ENCODE assay signal across 8 cellular contexts in genomic region chr4:26856906-26857277, GRCh38. TPM values are rescaled to one million over a fixed set of nuclear protein-coding genes. Genes with fewer than 3 reads are reported as not detected.
DNase-seq lines count a peak whose midpoint lies in the region; ATAC-seq lines count a peak whose summit lies in the region.

No MANE protein-coding gene starts in this region.

- H3K27me3 ChIP-seq in HUES6 (ENCODE audit: control insufficient read depth, insufficient read depth, low read length) (no peaks in the 10 kb centered on the region), iPS-18a (ENCODE audit: control insufficient read depth, insufficient read depth, low read length) (peaks cover 12% of the 10 kb centered on the region)

- H3K9me3 ChIP-seq in HUES6 (ENCODE audit: control insufficient read depth, insufficient read depth, low read depth, low read length) (no peaks in the 10 kb centered on the region), iPS-18a (ENCODE audit: control insufficient read depth, low read depth, low read length) (no peaks in the 10 kb centered on the region)

- H3K9ac ChIP-seq in HUES6 (ENCODE audit: low read length), result peak overlapping the region; percentile 70
- H3K9ac ChIP-seq in iPS-18a (ENCODE audit: low read length), result no peak overlapping the region

- H3K27me3 Mint-ChIP-seq in activated T-helper 1 cell treated with anti-CD3 and anti-CD28 coated beads, Interleukin-12 subunit alpha, Interleukin-12 subunit beta, Interleukin-2, Interleukin-4 antibody, amounts not matched to agents 30 ng/mL and 10 ng/mL and 1 ng/mL, durations not matched to agents 14 hours and 24 hours and 36 hours (ENCODE audit: insufficient read depth), result peaks cover 4% of the 10 kb centered on the region
- no peaks in the 10 kb centered on the region for H3K27me3 Mint-ChIP-seq in stimulated activated memory B cell treated with anti-CD40 and anti-IgM and Interleukin-4, amounts not matched to agents 10 μg/mL and 1 μg/mL and 100 μg/mL, for 72 hours

- H3K4me3 Mint-ChIP-seq in activated T-helper 1 cell treated with anti-CD3 and anti-CD28 coated beads, Interleukin-12 subunit alpha, Interleukin-12 subunit beta, Interleukin-2, Interleukin-4 antibody, amounts not matched to agents 30 ng/mL and 10 ng/mL and 1 ng/mL, durations not matched to agents 14 hours and 24 hours and 36 hours, result peak overlapping the region; percentile 87
- peak overlapping the region; percentile 89 for H3K4me3 Mint-ChIP-seq in stimulated activated memory B cell treated with anti-CD40 and anti-IgM and Interleukin-4, amounts not matched to agents 10 μg/mL and 1 μg/mL and 100 μg/mL, for 72 hours

- H3K27ac Mint-ChIP-seq in activated T-helper 1 cell treated with anti-CD3 and anti-CD28 coated beads, Interleukin-12 subunit alpha, Interleukin-12 subunit beta, Interleukin-2, Interleukin-4 antibody, amounts not matched to agents 30 ng/mL and 10 ng/mL and 1 ng/mL, durations not matched to agents 14 hours and 24 hours and 36 hours, result peak overlapping the region; percentile 75
- H3K27ac Mint-ChIP-seq in stimulated activated memory B cell treated with anti-CD40 and anti-IgM and Interleukin-4, amounts not matched to agents 10 μg/mL and 1 μg/mL and 100 μg/mL, for 72 hours, result peak overlapping the region; percentile 90

- no peak overlapping the region for H3K27ac ChIP-seq in HUES6 (ENCODE audit: low read depth, low read length)
- H3K27ac ChIP-seq in iPS-18a (ENCODE audit: low read length), result no peak overlapping the region

- peaks cover 50% of the 10 kb centered on the region for H3K4me1 Mint-ChIP-seq in activated T-helper 1 cell treated with anti-CD3 and anti-CD28 coated beads, Interleukin-12 subunit alpha, Interleukin-12 subunit beta, Interleukin-2, Interleukin-4 antibody, amounts not matched to agents 30 ng/mL and 10 ng/mL and 1 ng/mL, durations not matched to agents 14 hours and 24 hours and 36 hours (ENCODE audit: low read depth)
- H3K4me1 Mint-ChIP-seq in stimulated activated memory B cell treated with anti-CD40 and anti-IgM and Interleukin-4, amounts not matched to agents 10 μg/mL and 1 μg/mL and 100 μg/mL, for 72 hours, result peaks cover 33% of the 10 kb centered on the region

- DNase-seq in activated T-helper 1 cell treated with anti-CD3 and anti-CD28 coated beads, Interleukin-12 subunit alpha, Interleukin-12 subunit beta, Interleukin-2, Interleukin-4 antibody, amounts not matched to agents 30 ng/mL and 10 ng/mL and 1 ng/mL, durations not matched to agents 14 hours and 24 hours and 36 hours (ENCODE audit: low spot score), result no peak
- DNase-seq in DMS 273 (lab: John Stamatoyannopoulos, UW; ENCODE audit: unreplicated experiment), result no peak
- DNase-seq in NCI-H1105 treated with DMSO at 0.1 percent for 48 hours (lab: John Stamatoyannopoulos, UW), result no peak

- peak overlapping the region; percentile 83 for H3K4me3 ChIP-seq in HUES6 (ENCODE audit: low read depth, low read length)
- H3K4me3 ChIP-seq in iPS-18a (ENCODE audit: low read length), result peak overlapping the region; percentile 90

- H3K4me1 ChIP-seq in HUES6 (ENCODE audit: control insufficient read depth, insufficient read depth, low read length) (peaks cover 19% of the 10 kb centered on the region), iPS-18a (ENCODE audit: control insufficient read depth, low read depth, low read length) (peaks cover 26% of the 10 kb centered on the region)

- H3K36me3 Mint-ChIP-seq in activated T-helper 1 cell treated with anti-CD3 and anti-CD28 coated beads, Interleukin-12 subunit alpha, Interleukin-12 subunit beta, Interleukin-2, Interleukin-4 antibody, amounts not matched to agents 30 ng/mL and 10 ng/mL and 1 ng/mL, durations not matched to agents 14 hours and 24 hours and 36 hours (ENCODE audit: low read depth), result no peaks in the 10 kb centered on the region
- no peaks in the 10 kb centered on the region for H3K36me3 Mint-ChIP-seq in stimulated activated memory B cell treated with anti-CD40 and anti-IgM and Interleukin-4, amounts not matched to agents 10 μg/mL and 1 μg/mL and 100 μg/mL, for 72 hours

- ATAC-seq in stimulated activated memory B cell treated with anti-CD40 and anti-IgM and Interleukin-4, amounts not matched to agents 10 μg/mL and 1 μg/mL and 100 μg/mL, for 72 hours, result no peak
- ATAC-seq in HG02981 (IDR thresholded peaks at IDR 0.05; ENCODE audit: unreplicated experiment), result no peak
- no peak for ATAC-seq in GM18520 (IDR thresholded peaks at IDR 0.05; ENCODE audit: unreplicated experiment)

- H3K36me3 ChIP-seq in HUES6 (ENCODE audit: control insufficient read depth, insufficient read depth, low read length) (no peaks in the 10 kb centered on the region), iPS-18a (ENCODE audit: control insufficient read depth, low read depth, low read length) (no peaks in the 10 kb centered on the region)

- H3K9me3 Mint-ChIP-seq in activated T-helper 1 cell treated with anti-CD3 and anti-CD28 coated beads, Interleukin-12 subunit alpha, Interleukin-12 subunit beta, Interleukin-2, Interleukin-4 antibody, amounts not matched to agents 30 ng/mL and 10 ng/mL and 1 ng/mL, durations not matched to agents 14 hours and 24 hours and 36 hours, result no peaks in the 10 kb centered on the region
- no peaks in the 10 kb centered on the region for H3K9me3 Mint-ChIP-seq in stimulated activated memory B cell treated with anti-CD40 and anti-IgM and Interleukin-4, amounts not matched to agents 10 μg/mL and 1 μg/mL and 100 μg/mL, for 72 hours

- intact Hi-C loops in activated T-helper 1 cell treated with anti-CD3 and anti-CD28 coated beads, Interleukin-12 subunit alpha, Interleukin-12 subunit beta, Interleukin-2, Interleukin-4 antibody, amounts not matched to agents 30 ng/mL and 10 ng/mL and 1 ng/mL, durations not matched to agents 14 hours and 24 hours and 36 hours (cut with micrococcal nuclease), result loop anchor here (1.0 to 10.0 kb wide), 4 partner anchors 110 to 920 kb away; partner anchors contain the start of gene TBC1D19

RNA-seq across cellular contexts. Expression of gene STIM2, which starts 3.7 kb away (rescaled TPM):
- total RNA-seq in activated T-helper 1 cell treated with anti-CD3 and anti-CD28 coated beads, Interleukin-12 subunit alpha, Interleukin-12 subunit beta, Interleukin-2, Interleukin-4 antibody, amounts not matched to agents 30 ng/mL and 10 ng/mL and 1 ng/mL, durations not matched to agents 14 hours and 24 hours and 36 hours, result 54.1 and 55.6 TPM in 2 replicates
